In the genomic region with DNA sequence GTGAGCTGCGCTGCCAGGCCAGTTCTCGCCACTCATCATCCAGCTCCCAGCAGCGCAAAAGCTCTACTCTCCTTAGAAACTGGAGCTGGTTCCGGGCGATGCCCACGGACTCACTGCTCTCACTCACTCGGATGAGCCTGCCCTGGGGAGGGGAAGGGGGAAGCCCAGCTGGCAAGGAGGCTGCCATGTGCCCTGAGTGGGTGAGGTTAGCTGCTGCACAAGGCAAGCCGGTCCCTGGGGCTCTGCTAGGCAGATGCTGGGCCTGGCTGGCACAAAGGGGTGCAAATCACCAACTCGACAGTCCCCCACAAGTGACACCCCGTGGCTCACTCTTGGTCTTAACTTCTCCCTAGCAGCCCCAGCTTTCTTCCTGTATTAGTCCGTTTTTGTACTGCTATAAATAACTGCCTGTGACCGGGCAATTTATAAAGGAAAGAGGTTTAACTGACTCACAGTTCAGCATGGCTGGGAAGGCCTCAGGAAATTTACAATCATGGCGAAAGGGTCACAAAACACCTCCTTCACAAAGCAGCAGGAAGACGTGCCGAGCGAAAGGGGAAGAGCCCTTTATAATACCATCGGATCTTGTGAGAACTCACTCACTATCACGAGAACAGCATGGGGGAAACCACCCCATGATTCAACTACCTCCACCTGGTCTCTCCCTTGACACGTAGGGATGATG, we compare ENCODE assay signal across 11 cellular contexts. TPM values are rescaled to one million over a fixed set of nuclear protein-coding genes. Genes with fewer than 3 reads are reported as not detected.
DNase-seq lines count a peak whose midpoint lies in the region; ATAC-seq and TF ChIP-seq lines count a peak whose summit lies in the region.
"Had no signal": no experiment of that assay in that cellular context is flagged by ENCODE, and none has a peak within 500 bp of the region (broad histone marks: within the 10 kb centered on the region; RNA-seq: fewer than 3 reads in every experiment).

No MANE protein-coding gene starts in this region.

- WGBS in esophagus squamous epithelium, 2 donors: 52 to 77% methylated on average over 5 to 11 of the region's 19 CpGs

- TF ChIP-seq POLR2A in esophagus squamous epithelium (IDR thresholded peaks at IDR 0.05): no peak

- DNase-seq in NCI-H2171 treated with DMSO at 0.1 percent for 48 hours (lab: John Stamatoyannopoulos, UW): peak; percentile 67
- DNase-seq in esophagus squamous epithelium (lab: John Stamatoyannopoulos, UW): no peak
- no peak for DNase-seq in sciatic nerve (ENCODE audit: low spot score)
- no peak for DNase-seq in NCI-H1092 treated with DMSO at 0.1 percent for 48 hours (lab: John Stamatoyannopoulos, UW)
- DNase-seq in NCI-H226: no peak
- no peak for DNase-seq in activated CD8-positive, alpha-beta memory T cell treated with anti-CD3 and anti-CD28 coated beads, Interleukin-2, amount 50 U/mL, for 4 hours
- DNase-seq: activated naive CD4-positive, alpha-beta T cell treated with Interleukin-2 at 50 U/mL for 16 hours; T1000 had no signal

- H3K27ac ChIP-seq in esophagus squamous epithelium: peak overlapping the region in 3 of 4 donors; percentile 19 to 61 (median 38)

- peak overlapping the region in 1 of 4 donors; percentile 23 for H3K4me3 ChIP-seq in esophagus squamous epithelium

- peak; percentile 47 for ATAC-seq in GM18502 (IDR thresholded peaks at IDR 0.05; ENCODE audit: poor library complexity, unreplicated experiment)
- ATAC-seq in sciatic nerve: peak; percentile 16
- no peak for ATAC-seq in GM19455 (IDR thresholded peaks at IDR 0.05; ENCODE audit: unreplicated experiment)
- ATAC-seq: esophagus mucosa had no signal

- no peaks in the 10 kb centered on the region for H3K9me3 ChIP-seq in esophagus squamous epithelium

- peaks cover 4 to 30% (median 5%) of the 10 kb centered on the region in 3 donors for H3K4me1 ChIP-seq in esophagus squamous epithelium

- no peak for TF ChIP-seq CTCF in esophagus squamous epithelium (IDR thresholded peaks at IDR 0.05)

- intact Hi-C loops in esophagus squamous epithelium (cut with DNase I): no loop called here
- intact Hi-C loops in sciatic nerve (cut with DNase I): no loop called here

- H3K36me3 ChIP-seq in esophagus squamous epithelium: peaks cover 0 to 12% (median 0%) of the 10 kb centered on the region in 3 donors

- H3K27me3 ChIP-seq in esophagus squamous epithelium: no peaks in the 10 kb centered on the region

RNA-seq across cellular contexts. Expression of gene ADCY3, which starts 33.3 kb away (rescaled TPM):
- total RNA-seq in esophagus squamous epithelium (10 to 100 TPM; 14.8 to 48.3 (median 34.3) TPM), sciatic nerve (306 TPM)
